In genomic region chr4:37326852-37327251, GRCh38 we compare ENCODE assay signal across 8 cellular contexts.
"Had no signal": no experiment of that assay in that cellular context is flagged by ENCODE, and none has a peak within 500 bp of the region (broad histone marks: within the 10 kb centered on the region; RNA-seq: fewer than 3 reads in every experiment).

No MANE protein-coding gene starts in this region.

- DNase-seq: GDM1, GF-D8 had no signal

- H3K4me3 ChIP-seq: GM12878 had no signal

- ATAC-seq: GM12878 had no signal

- FAIRE-seq: G401.6, GM12878, GM12891, GM12892, GM18507, GM19239 had no signal
